In the genomic region with DNA sequence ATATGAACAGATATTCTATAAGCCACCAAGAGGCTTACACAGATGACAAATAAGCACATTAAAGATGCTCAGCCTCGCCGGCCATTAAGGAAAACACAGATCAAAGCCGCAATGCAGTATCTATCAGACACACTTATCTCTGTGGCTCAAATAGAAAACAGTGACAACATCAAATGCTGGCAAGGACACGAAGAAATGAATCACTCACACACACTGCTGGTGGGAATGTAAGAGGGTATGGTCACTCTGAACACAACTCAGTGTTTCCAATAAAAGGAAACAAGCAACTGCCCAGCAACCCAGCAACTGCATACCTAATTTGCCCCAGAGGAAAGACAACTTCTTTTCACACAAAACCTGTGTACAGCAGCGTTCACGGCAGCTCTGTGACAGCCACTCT, we compare ENCODE assay signal across 1 cellular context.
TF ChIP-seq lines count a peak whose summit lies in the region.

No MANE protein-coding gene starts in this region.

TF ChIP-seq in H1, 55 proteins besides CTCF, POLR2A, EP300 and RAD21:
- no peak for TF ChIP-seq TCF12 (IDR thresholded peaks at IDR 0.05; ENCODE audit: low read depth, low read length)
- no peak for TF ChIP-seq POU5F1 (IDR thresholded peaks at IDR 0.05; ENCODE audit: low read depth, low read length)
- no peak for TF ChIP-seq SIRT6 (IDR thresholded peaks at IDR 0.05; ENCODE audit: low read length)
